8 cellular contexts compared by ENCODE assay signal in genomic region chr7:29685651-29686271, GRCh38.
DNase-seq lines count a peak whose midpoint lies in the region; ATAC-seq and TF ChIP-seq lines count a peak whose summit lies in the region.
"Not testable (repeated sequence)": the region's sequence is repeated elsewhere in the genome, so short reads cannot be mapped to it uniquely, and the experiment has no call there.

No MANE protein-coding gene starts in this region.

- ATAC-seq in activated CD8-positive, alpha-beta memory T cell treated with anti-CD3 and anti-CD28 coated beads, Interleukin-2, amount 10 ng/mL, durations not matched to agents 7 days and 5 days, result peak; percentile 5

- H3K9me3 Mint-ChIP-seq in activated CD8-positive, alpha-beta memory T cell treated with anti-CD3 and anti-CD28 coated beads, Interleukin-2, amount 10 ng/mL, durations not matched to agents 7 days and 5 days (ENCODE audit: low read depth); immature natural killer cell: not testable (repeated sequence)

- in situ Hi-C loops in Caki2 (cut with HindIII; ENCODE audit: low pct_unique_long_range_greater_than_20kb, low sequenced_read_pairs), result not testable (repeated sequence)

- H3K4me3 Mint-ChIP-seq in activated CD8-positive, alpha-beta memory T cell treated with anti-CD3 and anti-CD28 coated beads, Interleukin-2, amount 10 ng/mL, durations not matched to agents 7 days and 5 days, result peak overlapping the region; percentile 66
- peak overlapping the region; percentile 75 to 95 (median 81) for H3K4me3 Mint-ChIP-seq in immature natural killer cell

- H3K4me3 ChIP-seq in HL-60 (replicated peaks; ENCODE audit: insufficient read depth, low read length), result peak overlapping the region; percentile 75
- H3K4me3 ChIP-seq in OCI-LY1 (ENCODE audit: low read depth, low read length, poor library complexity, severe bottlenecking), result peak overlapping the region; percentile 66
- peak overlapping the region; percentile 22 to 68 for H3K4me3 ChIP-seq in duodenal mucosa (ENCODE audit: low read depth in 1 of 2, low read length in 2 of 2)
- H3K4me3 ChIP-seq in neutrophil (ENCODE audit: low read depth in 1 of 2, low read length in 1 of 2), result peak overlapping the region; percentile 67 to 69
- H3K4me3 ChIP-seq in tibial artery, result peak overlapping the region; percentile 89 to 94

- peak overlapping the region; percentile 90 for H3K4me2 ChIP-seq in OCI-LY1 (ENCODE audit: low read length)

- not testable (repeated sequence) for TF ChIP-seq CTCF in HL-60 (IDR thresholded peaks at IDR 0.05; ENCODE audit: insufficient read depth, low read length); OCI-LY1 (IDR thresholded peaks at IDR 0.05; ENCODE audit: low read length); neutrophil (IDR thresholded peaks at IDR 0.05); tibial artery (IDR thresholded peaks at IDR 0.05)

- peaks cover 44% of the 10 kb centered on the region for H3K27me3 Mint-ChIP-seq in activated CD8-positive, alpha-beta memory T cell treated with anti-CD3 and anti-CD28 coated beads, Interleukin-2, amount 10 ng/mL, durations not matched to agents 7 days and 5 days
- not testable (repeated sequence) for H3K27me3 Mint-ChIP-seq in immature natural killer cell (ENCODE audit: low read depth in 3 of 3)

- H3K9me3 ChIP-seq in OCI-LY1 (ENCODE audit: low read length); duodenal mucosa (ENCODE audit: control insufficient read depth in 1 of 2, low read length in 2 of 2); neutrophil; tibial artery: not testable (repeated sequence)

- DNase-seq in Caki2 (ENCODE audit: low read depth) (peak; percentile 49), immature natural killer cell (peak in 1 of 3 donors; percentile 1)
- not testable (repeated sequence) for DNase-seq in HL-60 (ENCODE audit: low read depth in 1 of 2, low spot score in 1 of 2); activated CD8-positive, alpha-beta memory T cell treated with anti-CD3 and anti-CD28 coated beads, Interleukin-2, amount 10 ng/mL, durations not matched to agents 7 days and 5 days; tibial artery

- H3K27ac ChIP-seq in HL-60 (replicated peaks), result peak overlapping the region; percentile 76
- not testable (repeated sequence) for H3K27ac ChIP-seq in OCI-LY1 (ENCODE audit: low read depth, low read length, poor library complexity, severe bottlenecking)
- peak overlapping the region; percentile 87 for H3K27ac ChIP-seq in duodenal mucosa (ENCODE audit: low read depth, low read length)
- H3K27ac ChIP-seq in neutrophil, result peak overlapping the region; percentile 69
- peak overlapping the region; percentile 94 to 98 for H3K27ac ChIP-seq in tibial artery

- H3K27me3 ChIP-seq in HL-60 (ENCODE audit: insufficient read depth, poor library complexity, severe bottlenecking); OCI-LY1 (ENCODE audit: insufficient read depth, low read length); duodenal mucosa (ENCODE audit: control insufficient read depth in 1 of 2, insufficient read depth in 2 of 2, low read length in 2 of 2); neutrophil; tibial artery: not testable (repeated sequence)

- H3K9me2 ChIP-seq in OCI-LY1 (ENCODE audit: low read depth, low read length), result not testable (repeated sequence)

- CTCF ChIA-PET in activated CD8-positive, alpha-beta memory T cell treated with anti-CD3 and anti-CD28 coated beads, Interleukin-2, amount 10 ng/mL, durations not matched to agents 7 days and 5 days (lab: Charles Lee), result not testable (repeated sequence)

- not testable (repeated sequence) for H3K36me3 Mint-ChIP-seq in activated CD8-positive, alpha-beta memory T cell treated with anti-CD3 and anti-CD28 coated beads, Interleukin-2, amount 10 ng/mL, durations not matched to agents 7 days and 5 days; immature natural killer cell

- not testable (repeated sequence) for H3K9ac ChIP-seq in OCI-LY1 (ENCODE audit: low read length)
- peak overlapping the region in 1 of 2 donors; percentile 43 for H3K9ac ChIP-seq in duodenal mucosa (ENCODE audit: low read depth in 1 of 2, low read length in 2 of 2)

- H2AFZ ChIP-seq in OCI-LY1 (ENCODE audit: low read length), result not testable (repeated sequence)

- not testable (repeated sequence) for H3K36me3 ChIP-seq in OCI-LY1 (ENCODE audit: insufficient read depth, low read length); duodenal mucosa (ENCODE audit: control insufficient read depth in 1 of 2, insufficient read depth in 2 of 2, low read length in 2 of 2); neutrophil; tibial artery

- not testable (repeated sequence) for H3K79me2 ChIP-seq in OCI-LY1 (ENCODE audit: insufficient read depth, low read length)

- not testable (repeated sequence) for H3K4me1 ChIP-seq in OCI-LY1 (ENCODE audit: insufficient read depth, low read length, severe bottlenecking); duodenal mucosa (ENCODE audit: control insufficient read depth in 1 of 2, insufficient read depth in 2 of 2, low read length in 2 of 2); neutrophil (ENCODE audit: control insufficient read depth in 1 of 2, insufficient read depth in 1 of 2, low read depth in 1 of 2, low read length in 1 of 2)
- peaks cover 0 to 19% (median 0%) of the 10 kb centered on the region in 4 donors for H3K4me1 ChIP-seq in tibial artery

- intact Hi-C loops in tibial artery (cut with DNase I; ENCODE audit: low total_unique reads), result not testable (repeated sequence)

- H3K27ac Mint-ChIP-seq in activated CD8-positive, alpha-beta memory T cell treated with anti-CD3 and anti-CD28 coated beads, Interleukin-2, amount 10 ng/mL, durations not matched to agents 7 days and 5 days, result not testable (repeated sequence)
- peak overlapping the region in 4 of 6 donors; percentile 10 to 65 (median 44) for H3K27ac Mint-ChIP-seq in immature natural killer cell

- not testable (repeated sequence) for H4K20me1 ChIP-seq in OCI-LY1 (ENCODE audit: insufficient read depth, low read length)

- H3F3A ChIP-seq in OCI-LY1 (ENCODE audit: insufficient read depth, low read length), result not testable (repeated sequence)

- not testable (repeated sequence) for H3K4me1 Mint-ChIP-seq in activated CD8-positive, alpha-beta memory T cell treated with anti-CD3 and anti-CD28 coated beads, Interleukin-2, amount 10 ng/mL, durations not matched to agents 7 days and 5 days
- H3K4me1 Mint-ChIP-seq in immature natural killer cell, result peaks cover 10 to 25% of the 10 kb centered on the region in 2 donors
